Comparison of ENCODE assay signal across 12 cellular contexts in genomic region chr10:50613150-50613549, GRCh38. TPM values are rescaled to one million over a fixed set of nuclear protein-coding genes. Genes with fewer than 3 reads are reported as not detected.
DNase-seq lines count a peak whose midpoint lies in the region; ATAC-seq, FAIRE-seq and TF ChIP-seq lines count a peak whose summit lies in the region.
"Had no signal": no experiment of that assay in that cellular context is flagged by ENCODE, and none has a peak within 500 bp of the region (broad histone marks: within the 10 kb centered on the region; RNA-seq: fewer than 3 reads in every experiment).

No MANE protein-coding gene starts in this region.

- in situ Hi-C loops in HepG2 (cut with HindIII; ENCODE audit: extremely low pct_ligation_motif_present, low pct_unique_long_range_greater_than_20kb) = no loop called here

- TF ChIP-seq RAD21 in HepG2 (CRISPR knock-in tag; IDR thresholded peaks at IDR 0.05) = no peak

- H3K4me1 ChIP-seq in HepG2 (ENCODE audit: insufficient read depth, low read length) (peaks cover 29% of the 10 kb centered on the region), testis (peaks cover 9% of the 10 kb centered on the region)

- no peak overlapping the region for H3K27ac ChIP-seq in HepG2 (ENCODE audit: extremely low read length, insufficient read depth, low read length)
- peak overlapping the region in 1 of 2 donors; percentile 12 for H3K27ac ChIP-seq in testis

- TF ChIP-seq CTCF in HepG2 (CRISPR knock-in tag; IDR thresholded peaks at IDR 0.05) (no peak), testis (IDR thresholded peaks at IDR 0.05) (no peak)

- peaks cover 4% of the 10 kb centered on the region for H4K20me1 ChIP-seq in HepG2 (ENCODE audit: insufficient read depth, low read length)

- intact Hi-C loops in HepG2 (cut with micrococcal nuclease; ENCODE audit: unreplicated experiment) (no loop called here), testis (cut with DNase I; ENCODE audit: low total_unique reads) (no loop called here)

- H3K4me3 ChIP-seq in HepG2 (replicated peaks in 1 of 3; ENCODE audit: insufficient read depth in 1 of 3, low read depth in 2 of 3, low read length in 3 of 3) (no peak overlapping the region), testis (no peak overlapping the region)

- H3K27me3 ChIP-seq in HepG2 (ENCODE audit: control insufficient read depth in 1 of 2, insufficient read depth in 2 of 2, low read length in 2 of 2) (no peaks in the 10 kb centered on the region), testis (no peaks in the 10 kb centered on the region)

- POLR2A ChIA-PET in HepG2 (lab: Yijun Ruan, JAX) = interaction anchor here (0.9 kb wide), 1 partner anchor 11 kb away, joined by 6 read pairs; the partner anchor contains the start of gene SGMS1

- H3K9me3 ChIP-seq in HepG2 (ENCODE audit: low read length) = no peaks in the 10 kb centered on the region
- no peaks in the 10 kb centered on the region for H3K9me3 ChIP-seq in testis

- peaks cover 38% of the 10 kb centered on the region for H3K79me2 ChIP-seq in HepG2 (ENCODE audit: insufficient read depth, low read length)

- ATAC-seq in GM18505 (IDR thresholded peaks at IDR 0.05; ENCODE audit: unreplicated experiment) (peak; percentile 64), GM21423 (IDR thresholded peaks at IDR 0.05; ENCODE audit: unreplicated experiment) (peak; percentile 64), HG03159 (IDR thresholded peaks at IDR 0.05; ENCODE audit: unreplicated experiment) (peak; percentile 49), HepG2 (peak; percentile 39; the same call in 1 of the 3 replicates)
- ATAC-seq: naive thymus-derived CD4-positive, alpha-beta T cell had no signal

- no peak overlapping the region for H2AFZ ChIP-seq in HepG2 (ENCODE audit: low read length)

- no peak overlapping the region for H3K9ac ChIP-seq in HepG2 (ENCODE audit: insufficient read depth, low read depth, low read length)

- TF ChIP-seq EP300 in HepG2 (IDR thresholded peaks at IDR 0.05; ENCODE audit: low read depth in 2 of 2, low read length in 2 of 2) (no peak), HepG2 (CRISPR knock-in tag; IDR thresholded peaks at IDR 0.05; ENCODE audit: borderline replicate concordance) (no peak)

- CTCF ChIA-PET in HepG2 (lab: Yijun Ruan, JAX; ENCODE audit: low intra/inter-chr PET ratio, low total read pairs) = no interaction called here

- TF ChIP-seq POLR2A in GM18505 (IDR thresholded peaks at IDR 0.05; ENCODE audit: borderline replicate concordance, extremely low read depth, insufficient read depth, insufficient read length) (no peak), HepG2 (IDR thresholded peaks at IDR 0.05; ENCODE audit: insufficient read depth in 1 of 2, low read depth in 2 of 2, low read length in 2 of 2) (no peak), testis (IDR thresholded peaks at IDR 0.05) (no peak)

- no TSS peak for BruUV-seq in HepG2 (replicated peaks; lab: Mats Ljungman, UMichigan)

- 76% methylated on average over 2 of the region's 2 CpGs for WGBS in HepG2 (ENCODE audit: low lambda C conversion rate)
- 51 to 58% methylated on average over 2 of the region's 2 CpGs for WGBS in testis, 2 donors

- H3K36me3 ChIP-seq in HepG2 (replicated peaks in 1 of 2; ENCODE audit: control insufficient read depth in 1 of 2, insufficient read depth in 2 of 2, low read length in 2 of 2) (no peaks in the 10 kb centered on the region), testis (ENCODE audit: low read depth, missing control alignments) (no peaks in the 10 kb centered on the region)

- no peak overlapping the region for H3K4me2 ChIP-seq in HepG2 (ENCODE audit: low read depth, low read length)

- no peak for FAIRE-seq in HepG2 (lab: Jason Lieb, UNC)

- DNase-seq in HepG2 (ENCODE audit: low spot score) = no peak
- no peak for DNase-seq in mesenteric fat pad (ENCODE audit: low spot score)
- no peak for DNase-seq in testis
- no peak for DNase-seq in GOT3 (lab: John Stamatoyannopoulos, UW)
- no peak for DNase-seq in NCI-H1092 treated with DMSO at 0.1 percent for 48 hours (lab: John Stamatoyannopoulos, UW)
- DNase-seq: CD4-positive, alpha-beta memory T cell; HCEC 1CT; naive thymus-derived CD4-positive, alpha-beta T cell; NCI-H2081 treated with DMSO at 0.1 percent for 48 hours had no signal

TF ChIP-seq in HepG2, 621 proteins besides CTCF, POLR2A, EP300 and RAD21:
- TF ChIP-seq MAFF (IDR thresholded peaks at IDR 0.05; ENCODE audit: low read depth, low read length) = 0 out of 2 replicates have a peak, but pooled peaks have one; percentile 7
- TF ChIP-seq ATF7 (IDR thresholded peaks at IDR 0.05) = peak; percentile 74
- TF ChIP-seq ATF7 (CRISPR knock-in tag; IDR thresholded peaks at IDR 0.05) = no peak
- peak; percentile 53 to 59 for TF ChIP-seq MAFK (conservative IDR thresholded peaks at IDR 0.05 in 1 of 2, IDR thresholded peaks at IDR 0.05 in 1 of 2; ENCODE audit: low read length in 2 of 2)
- peak; percentile 50; the same call in 1 of the 2 replicates for TF ChIP-seq CREB1 (IDR thresholded peaks at IDR 0.05)
- TF ChIP-seq CREB1 (CRISPR knock-in tag; IDR thresholded peaks at IDR 0.05) = no peak
- TF ChIP-seq E2F1 (CRISPR knock-in tag; IDR thresholded peaks at IDR 0.05) = no peak

RNA-seq across cellular contexts. Expression of gene SGMS1, which starts 10.6 kb away (rescaled TPM):
- total RNA-seq in HepG2 (2016; rRNA removed; fragmentation: Illumina TruSeq; extraction: Trizol) = 13.1 and 15.1 TPM in 2 replicates
- total RNA-seq in HepG2 (2016; cell fraction: cytosol; rRNA removed; fragmentation: Illumina TruSeq; extraction: Trizol; ENCODE audit: low read depth) = 38.8 and 42.6 TPM in 2 replicates
- total RNA-seq in HepG2 (2016; cell fraction: insoluble cytoplasmic fraction; rRNA removed; fragmentation: Illumina TruSeq; extraction: Trizol) = 12.0 and 16.0 TPM in 2 replicates
- 15.3 and 19.7 TPM in 2 replicates for total RNA-seq in HepG2 (2016; cell fraction: membrane; rRNA removed; fragmentation: Illumina TruSeq; extraction: Trizol)
- total RNA-seq in HepG2 (2016; cell fraction: nucleus; rRNA removed; fragmentation: Illumina TruSeq; extraction: Trizol) = 29.3 and 32.5 TPM in 2 replicates
- 6.2 and 6.5 TPM in 2 replicates for polyA plus RNA-seq in HepG2 (2011; rRNA removed)
- 4.5 and 5.3 TPM in 2 replicates for polyA plus RNA-seq in HepG2 (2011; cell fraction: cytosol; rRNA removed)
- 7.2 and 8.6 TPM in 2 replicates for polyA plus RNA-seq in HepG2 (2011; cell fraction: nucleus; rRNA removed)
- polyA plus RNA-seq in HepG2 (2012) = 9.9 and 11.1 TPM in 2 replicates
- 1.4 and 1.7 TPM in 2 replicates for polyA plus RNA-seq in HepG2 (2016; cell fraction: cytosol; fragmentation: Illumina TruSeq; extraction: Trizol; ENCODE audit: low read depth)
- polyA plus RNA-seq in HepG2 (2016; cell fraction: insoluble cytoplasmic fraction; fragmentation: Illumina TruSeq; extraction: Trizol; ENCODE audit: low read depth) = 9.2 and 10.6 TPM in 2 replicates
- 4.5 and 5.4 TPM in 2 replicates for polyA plus RNA-seq in HepG2 (2016; cell fraction: membrane; fragmentation: Illumina TruSeq; extraction: Trizol; ENCODE audit: low read depth)
- 10.6 and 13.6 TPM in 2 replicates for polyA plus RNA-seq in HepG2 (2016; cell fraction: nucleus; fragmentation: Illumina TruSeq; extraction: Trizol; ENCODE audit: insufficient read depth, low read depth)
- polyA minus RNA-seq in HepG2 (2011; rRNA and poly(A)+ RNA removed; ENCODE audit: low replicate concordance) = 8.4 and 35.9 TPM in 2 replicates
- 7.3 and 10.5 TPM in 2 replicates for polyA minus RNA-seq in HepG2 (2011; cell fraction: cytosol; rRNA and poly(A)+ RNA removed)
- polyA minus RNA-seq in HepG2 (2011; cell fraction: nucleus; rRNA and poly(A)+ RNA removed) = 55.9 and 58.2 TPM in 2 replicates
- total RNA-seq in mesenteric fat pad = 37.2 TPM
- total RNA-seq in testis = 10 to 100 TPM; 63.2 to 90.9 TPM
- 30.6 TPM for polyA plus RNA-seq in testis (ENCODE audit: insufficient read depth, low read depth, low replicate concordance)
